Comparison of ENCODE assay signal across 27 cellular contexts in the genomic region with DNA sequence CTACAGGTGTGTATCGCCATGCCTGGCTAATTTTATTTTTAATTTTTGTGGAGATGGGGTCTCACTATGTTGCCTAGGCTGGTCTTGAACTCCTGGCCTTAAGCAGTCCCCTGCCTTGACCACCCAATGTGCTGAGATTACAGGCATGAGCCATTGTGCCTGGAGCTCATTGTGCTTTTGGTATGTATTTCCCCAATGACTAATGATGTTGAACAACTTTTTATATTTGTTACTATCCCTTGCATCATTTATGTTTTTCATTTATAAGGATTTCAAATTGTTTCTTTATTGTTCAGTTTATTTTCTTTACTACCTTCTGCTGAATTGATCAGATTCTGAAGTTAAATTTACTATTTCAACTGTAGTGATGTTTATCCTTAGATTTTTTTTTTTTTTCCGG.
"Had no signal": no experiment of that assay in that cellular context is flagged by ENCODE, and none has a peak within 500 bp of the region (broad histone marks: within the 10 kb centered on the region; RNA-seq: fewer than 3 reads in every experiment).

No MANE protein-coding gene starts in this region.

- H3K36me3 Mint-ChIP-seq: naive B cell; stimulated activated naive B cell treated with anti-CD40 and anti-IgM and Interleukin-4, amounts not matched to agents 10 μg/mL and 1 μg/mL and 100 μg/mL, for 72 hours had no signal

- DNase-seq: activated B cell treated with CpG ODN at 0.5 μM for 24 hours; activated CD4-positive, alpha-beta T cell treated with anti-CD3 and anti-CD28 coated beads for 36 hours; activated CD4-positive, alpha-beta T cell treated with anti-CD3 and anti-CD28 coated beads, Interleukin-2, amount 50 U/mL, for 4 hours; activated CD8-positive, alpha-beta memory T cell treated with anti-CD3 and anti-CD28 coated beads for 24 hours; activated CD8-positive, alpha-beta memory T cell treated with anti-CD3 and anti-CD28 coated beads, Interleukin-2, amount 50 U/mL, for 4 hours; activated naive CD4-positive, alpha-beta T cell treated with Interleukin-2 at 50 U/mL for 16 hours; activated naive CD8-positive, alpha-beta T cell treated with anti-CD3 and anti-CD28 coated beads, Interleukin-2, amount 50 U/mL, for 24 hours; activated T-cell treated with anti-CD3 and anti-CD28 coated beads, Interleukin-2, amount 50 U/mL, for 48 hours; anterior cingulate cortex; dermis blood vessel endothelial cell; effector CD8-positive, alpha-beta T cell; foreskin melanocyte; lower lobe of right lung; naive B cell; nucleus accumbens; right lobe of liver; small intestine; stimulated activated CD4-positive, alpha-beta T cell treated with anti-CD3 and anti-CD28 coated beads, Interleukin-15, amount 100 ng/mL, for 24 hours; stimulated activated CD4-positive, alpha-beta T cell treated with anti-CD3 and anti-CD28 coated beads, Interleukin-2, amount 100 ng/mL, for 48 hours; stimulated activated CD8-positive, alpha-beta memory T cell treated with anti-CD3 and anti-CD28 coated beads, Interleukin-4, amount 100 ng/mL, for 48 hours; stimulated activated naive B cell treated with anti-CD40 and anti-IgM and Interleukin-4, amounts not matched to agents 10 μg/mL and 1 μg/mL and 100 μg/mL, for 72 hours; T-helper 1 cell; transverse colon; uterus had no signal

- H3K4me3 Mint-ChIP-seq: activated B cell treated with CpG ODN at 0.5 μM for 24 hours; activated CD4-positive, alpha-beta T cell treated with anti-CD3 and anti-CD28 coated beads for 36 hours; activated naive CD8-positive, alpha-beta T cell treated with anti-CD3 and anti-CD28 coated beads, Interleukin-2, amount 50 U/mL, for 24 hours; brain; naive B cell; stimulated activated naive B cell treated with anti-CD40 and anti-IgM and Interleukin-4, amounts not matched to agents 10 μg/mL and 1 μg/mL and 100 μg/mL, for 72 hours had no signal

- H3K9me3 ChIP-seq: lower lobe of right lung, right lobe of liver, transverse colon, uterus had no signal

- H3K4me1 ChIP-seq: lower lobe of right lung, right lobe of liver, transverse colon, uterus had no signal

- H3K36me3 ChIP-seq: lower lobe of right lung, right lobe of liver, transverse colon, uterus had no signal

- H3K9me3 Mint-ChIP-seq: activated B cell treated with CpG ODN at 0.5 μM for 24 hours; activated naive CD8-positive, alpha-beta T cell treated with anti-CD3 and anti-CD28 coated beads, Interleukin-2, amount 50 U/mL, for 24 hours; naive B cell; stimulated activated naive B cell treated with anti-CD40 and anti-IgM and Interleukin-4, amounts not matched to agents 10 μg/mL and 1 μg/mL and 100 μg/mL, for 72 hours had no signal

- ATAC-seq: activated CD4-positive, alpha-beta T cell treated with anti-CD3 and anti-CD28 coated beads for 36 hours; activated naive CD8-positive, alpha-beta T cell treated with anti-CD3 and anti-CD28 coated beads, Interleukin-2, amount 50 U/mL, for 24 hours; esophagus mucosa; left lobe of liver; lower lobe of right lung; right lobe of liver; stimulated activated naive B cell treated with anti-CD40 and anti-IgM and Interleukin-4, amounts not matched to agents 10 μg/mL and 1 μg/mL and 100 μg/mL, for 72 hours had no signal

- H3K4me3 ChIP-seq: lower lobe of right lung, right lobe of liver, transverse colon, uterus had no signal

- H3K4me1 Mint-ChIP-seq: activated B cell treated with CpG ODN at 0.5 μM for 24 hours; activated CD4-positive, alpha-beta T cell treated with anti-CD3 and anti-CD28 coated beads for 36 hours; activated naive CD8-positive, alpha-beta T cell treated with anti-CD3 and anti-CD28 coated beads, Interleukin-2, amount 50 U/mL, for 24 hours; naive B cell had no signal

- H3K27me3 ChIP-seq: right lobe of liver, transverse colon, uterus had no signal

- H3K27ac ChIP-seq: lower lobe of right lung, right lobe of liver, transverse colon, uterus had no signal

- H3K27ac Mint-ChIP-seq: activated B cell treated with CpG ODN at 0.5 μM for 24 hours; activated CD4-positive, alpha-beta T cell treated with anti-CD3 and anti-CD28 coated beads for 36 hours; activated naive CD8-positive, alpha-beta T cell treated with anti-CD3 and anti-CD28 coated beads, Interleukin-2, amount 50 U/mL, for 24 hours; naive B cell had no signal

- H3K27me3 Mint-ChIP-seq: activated B cell treated with CpG ODN at 0.5 μM for 24 hours, brain had no signal
